ENCODE assay signal across 14 cellular contexts in the genomic region with DNA sequence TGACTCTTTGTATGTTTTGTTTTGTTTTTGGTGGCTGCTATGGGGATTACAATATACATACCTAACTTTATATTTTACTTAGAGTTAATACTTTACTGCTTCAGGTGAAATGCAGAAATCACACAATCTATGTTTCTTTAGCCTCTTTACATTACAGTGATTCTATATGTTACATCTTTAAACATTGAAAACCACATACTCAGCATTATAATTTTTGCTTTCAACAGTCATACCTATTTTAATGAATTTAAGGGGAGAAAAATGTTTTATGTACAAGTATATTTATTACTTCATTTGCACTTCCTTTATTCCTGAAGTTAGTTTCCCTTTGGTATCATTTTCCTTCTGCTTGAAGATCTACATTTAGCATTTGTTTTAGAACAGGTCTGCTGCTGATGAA.
"Had no signal": no experiment of that assay in that cellular context is flagged by ENCODE, and none has a peak within 500 bp of the region (broad histone marks: within the 10 kb centered on the region; RNA-seq: fewer than 3 reads in every experiment).

No MANE protein-coding gene starts in this region.

- H3K36me3 ChIP-seq: left ventricle myocardium inferior, suprapubic skin had no signal

- H3K27ac Mint-ChIP-seq: nephron; T-helper 1 cell treated with Interleukin-12 subunit alpha and Interleukin-12 subunit beta and Interleukin-4 antibody, amounts not matched to agents 30 μg/mL and 1 μg/mL, for 36 hours had no signal

- ATAC-seq: effector memory CD8-positive, alpha-beta T cell had no signal

- H3K9me3 Mint-ChIP-seq: effector memory CD8-positive, alpha-beta T cell; nephron; T-helper 1 cell treated with Interleukin-12 subunit alpha and Interleukin-12 subunit beta and Interleukin-4 antibody, amounts not matched to agents 30 μg/mL and 1 μg/mL, for 36 hours had no signal

- DNase-seq: activated CD4-positive, alpha-beta T cell treated with anti-CD3 and anti-CD28 coated beads, Interleukin-2, amount 50 U/mL, for 48 hours; aorta; dermis blood vessel endothelial cell; effector memory CD8-positive, alpha-beta T cell; foreskin melanocyte; left ventricle myocardium inferior; mesenchymal stem cell; nucleus accumbens; stimulated activated CD4-positive, alpha-beta T cell treated with anti-CD3 and anti-CD28 coated beads, Interleukin-4, amount 100 ng/mL, for 24 hours; stimulated activated naive CD4-positive, alpha-beta T cell treated with Interleukin-2 at 50 U/mL for 16 hours; trophoblast cell had no signal

- H3K27me3 Mint-ChIP-seq: effector memory CD8-positive, alpha-beta T cell had no signal

- H3K9me3 ChIP-seq: left ventricle myocardium inferior, suprapubic skin had no signal

- H3K4me3 ChIP-seq: left ventricle myocardium inferior, suprapubic skin had no signal

- H3K27ac ChIP-seq: left ventricle myocardium inferior, suprapubic skin had no signal

- H3K4me3 Mint-ChIP-seq: effector memory CD8-positive, alpha-beta T cell; nephron; T-helper 1 cell treated with Interleukin-12 subunit alpha and Interleukin-12 subunit beta and Interleukin-4 antibody, amounts not matched to agents 30 μg/mL and 1 μg/mL, for 36 hours had no signal

- H3K27me3 ChIP-seq: suprapubic skin had no signal
